Comparison of ENCODE assay signal across 12 cellular contexts in genomic region chr3:44986330-44986729, GRCh38. TPM values are rescaled to one million over a fixed set of nuclear protein-coding genes. Genes with fewer than 3 reads are reported as not detected.
DNase-seq lines count a peak whose midpoint lies in the region; ATAC-seq, FAIRE-seq and TF ChIP-seq lines count a peak whose summit lies in the region.
"Not testable (repeated sequence)": the region's sequence is repeated elsewhere in the genome, so short reads cannot be mapped to it uniquely, and the experiment has no call there.
"Had no signal": no experiment of that assay in that cellular context is flagged by ENCODE, and none has a peak within 500 bp of the region (broad histone marks: within the 10 kb centered on the region; RNA-seq: fewer than 3 reads in every experiment).

No MANE protein-coding gene starts in this region.

- H3K27me3 ChIP-seq in K562 (ENCODE audit: control insufficient read depth in 2 of 2, insufficient read depth in 2 of 2, low read length in 2 of 2); HepG2 (ENCODE audit: control insufficient read depth in 1 of 2, insufficient read depth in 2 of 2, low read length in 2 of 2): not testable (repeated sequence)

- in situ Hi-C loops in K562 (cut with MboI); HepG2 (cut with HindIII; ENCODE audit: extremely low pct_ligation_motif_present, low pct_unique_long_range_greater_than_20kb): not testable (repeated sequence)

- DNase-seq in RWPE1 (ENCODE audit: low spot score); WTC11 (ENCODE audit: low spot score); K562 (ENCODE audit: extremely low read depth in 1 of 4, low spot score in 3 of 4); HepG2 (ENCODE audit: low spot score): not testable (repeated sequence)
- peak; percentile 13 for DNase-seq in activated CD8-positive, alpha-beta memory T cell treated with anti-CD3 and anti-CD28 coated beads for 24 hours

- H3K4me3 Mint-ChIP-seq in WTC11 = not testable (repeated sequence)

- not testable (repeated sequence) for H3K27me3 Mint-ChIP-seq in WTC11 (ENCODE audit: low read depth)

- H3K9me3 Mint-ChIP-seq in WTC11 = peaks cover 18% of the 10 kb centered on the region

- POLR2A ChIA-PET in RWPE1 (lab: Yijun Ruan, JAX; ENCODE audit: low non-redundant PET); WTC11 (lab: Charles Lee): not testable (repeated sequence)
- POLR2A ChIA-PET in K562 (lab: Yijun Ruan, JAX) (interaction anchor here (1.1 to 3.0 kb wide), 4 partner anchors 9 to 17 kb away, joined by 4 to 15 read pairs (median 10); partner anchors contain the start of genes EXOSC7 and ZDHHC3), HepG2 (lab: Yijun Ruan, JAX) (interaction anchor here (1.9 kb wide), 1 partner anchor 10 kb away, joined by 5 read pairs; the partner anchor contains the start of genes EXOSC7 and ZDHHC3)

- H3K27ac Mint-ChIP-seq in WTC11 = not testable (repeated sequence)

- TF ChIP-seq CTCF in RWPE1 (conservative IDR thresholded peaks at IDR 0.05; ENCODE audit: low read depth); WTC11 (IDR thresholded peaks at IDR 0.05); K562 (IDR thresholded peaks at IDR 0.05 in 2 of 3, conservative IDR thresholded peaks at IDR 0.05 in 1 of 3; ENCODE audit: insufficient read depth in 2 of 3, low read depth in 1 of 3, low read length in 3 of 3); HepG2 (CRISPR knock-in tag; IDR thresholded peaks at IDR 0.05): not testable (repeated sequence)

- H3K9me3 ChIP-seq in K562 (replicated peaks; ENCODE audit: control insufficient read depth, insufficient read depth, low read depth, low read length); HepG2 (ENCODE audit: low read length): not testable (repeated sequence)

- TF ChIP-seq POLR2A in K562 (conservative IDR thresholded peaks at IDR 0.05); HepG2 (IDR thresholded peaks at IDR 0.05; ENCODE audit: insufficient read depth in 1 of 2, low read depth in 2 of 2, low read length in 2 of 2): not testable (repeated sequence)

- not testable (repeated sequence) for H3K4me3 ChIP-seq in K562; HepG2 (replicated peaks in 1 of 3; ENCODE audit: insufficient read depth in 1 of 3, low read depth in 2 of 3, low read length in 3 of 3)

- peaks cover 79% of the 10 kb centered on the region for H3K79me2 ChIP-seq in K562 (ENCODE audit: control insufficient read depth, insufficient read depth, low read length)
- H3K79me2 ChIP-seq in HepG2 (ENCODE audit: insufficient read depth, low read length) = peaks cover 61% of the 10 kb centered on the region

- peak overlapping the region; percentile 20; the same call in 1 of the 2 replicates for H3K27ac ChIP-seq in RWPE1
- not testable (repeated sequence) for H3K27ac ChIP-seq in K562 (ENCODE audit: extremely low read depth, low read depth, low read length); HepG2 (ENCODE audit: extremely low read length, insufficient read depth, low read length)

- not testable (repeated sequence) for H3K4me2 ChIP-seq in K562 (ENCODE audit: insufficient read depth, low read length); HepG2 (ENCODE audit: low read depth, low read length)

- H4K20me1 ChIP-seq in K562 (replicated peaks; ENCODE audit: control insufficient read depth, insufficient read depth, low read length) (peaks cover 27% of the 10 kb centered on the region), HepG2 (ENCODE audit: insufficient read depth, low read length) (peaks cover 20% of the 10 kb centered on the region)

- not testable (repeated sequence) for BruUV-seq in K562 (replicated peaks; lab: Mats Ljungman, UMichigan); HepG2 (replicated peaks; lab: Mats Ljungman, UMichigan)

- peaks cover 53% of the 10 kb centered on the region for H3K36me3 Mint-ChIP-seq in WTC11

- FAIRE-seq in K562 (lab: Jason Lieb, UNC); HepG2 (lab: Jason Lieb, UNC): not testable (repeated sequence)

- not testable (repeated sequence) for H3K9ac ChIP-seq in K562 (ENCODE audit: insufficient read depth in 1 of 2, low read depth in 2 of 2, low read length in 2 of 2); HepG2 (ENCODE audit: insufficient read depth, low read depth, low read length)

- peaks cover 19% of the 10 kb centered on the region for H3K4me1 Mint-ChIP-seq in WTC11

- not testable (repeated sequence) for TF ChIP-seq RAD21 in K562 (CRISPR knock-in tag; conservative IDR thresholded peaks at IDR 0.05 in 1 of 2, IDR thresholded peaks at IDR 0.05 in 1 of 2); HepG2 (CRISPR knock-in tag; IDR thresholded peaks at IDR 0.05)

- H3K36me3 ChIP-seq in K562 (ENCODE audit: control insufficient read depth, insufficient read depth, low read length) (peaks cover 75% of the 10 kb centered on the region), HepG2 (replicated peaks in 1 of 2; ENCODE audit: control insufficient read depth in 1 of 2, insufficient read depth in 2 of 2, low read length in 2 of 2) (peaks cover 15 to 30% of the 10 kb centered on the region in 2 experiments)

- H3K9me1 ChIP-seq in K562 (ENCODE audit: control insufficient read depth, insufficient read depth, low read length) = not testable (repeated sequence)

- not testable (repeated sequence) for H3K4me1 ChIP-seq in K562 (replicated peaks in 1 of 2; ENCODE audit: control insufficient read depth in 2 of 2, insufficient read depth in 2 of 2, low read length in 2 of 2)
- peaks cover 32% of the 10 kb centered on the region for H3K4me1 ChIP-seq in HepG2 (ENCODE audit: insufficient read depth, low read length)

- H2AFZ ChIP-seq in K562 (ENCODE audit: low read depth, low read length); HepG2 (ENCODE audit: low read length): not testable (repeated sequence)

- not testable (repeated sequence) for TF ChIP-seq EP300 in K562 (IDR thresholded peaks at IDR 0.05; ENCODE audit: low read length); HepG2 (IDR thresholded peaks at IDR 0.05; ENCODE audit: low read depth in 2 of 2, low read length in 2 of 2); HepG2 (CRISPR knock-in tag; IDR thresholded peaks at IDR 0.05; ENCODE audit: borderline replicate concordance)

- CTCF ChIA-PET in RWPE1 (lab: Yijun Ruan, JAX); K562 (lab: Yijun Ruan, JAX; ENCODE audit: low intra/inter-chr PET ratio); HepG2 (lab: Yijun Ruan, JAX; ENCODE audit: low intra/inter-chr PET ratio, low total read pairs): not testable (repeated sequence)
- CTCF ChIA-PET in WTC11 (lab: Charles Lee) = interaction anchor here (1.7 kb wide), 1 partner anchor 10 kb away, joined by 9 read pairs; the partner anchor contains the start of genes EXOSC7 and ZDHHC3

- 89% methylated on average over 9 of the region's 14 CpGs for WGBS in K562 (ENCODE audit: insufficient coverage, low coverage, missing lambda C conversion rate)
- WGBS in HepG2 (ENCODE audit: low lambda C conversion rate) = 99% methylated on average over 13 of the region's 14 CpGs

- intact Hi-C loops in K562 (cut with micrococcal nuclease); HepG2 (cut with micrococcal nuclease; ENCODE audit: unreplicated experiment): not testable (repeated sequence)

- not testable (repeated sequence) for ATAC-seq in WTC11, K562, HepG2

RNA-seq across cellular contexts. Expression of gene EXOSC7, which starts 10.3 kb away (rescaled TPM):
- total RNA-seq in WTC11 (2021) (85.7 to 96.4 TPM (median 93.0 TPM) in 3 replicates), K562 (2014; rRNA removed) (112 and 119 TPM in 2 replicates), K562 (2014; rRNA removed; fragmentation: Illumina TruSeq; extraction: Trizol) (119 TPM in 2 replicates), K562 (2015; rRNA removed; fragmentation: Illumina TruSeq; extraction: Trizol) (105 and 107 TPM in 2 replicates), K562 (2021) (87.4 and 98.3 TPM in 2 replicates), HepG2 (2016; rRNA removed; fragmentation: Illumina TruSeq; extraction: Trizol) (74.7 and 81.9 TPM in 2 replicates)
- 124 and 137 TPM in 2 replicates for total RNA-seq in K562 (2011; cell fraction: chromatin; rRNA removed; ENCODE audit: low replicate concordance)
- 87.0 and 90.4 TPM in 2 replicates for total RNA-seq in K562 (2011; cell fraction: nucleolus; rRNA removed)
- total RNA-seq in K562 (2011; cell fraction: nucleoplasm; rRNA removed) = 129 and 185 TPM in 2 replicates
- polyA plus RNA-seq in K562 (2011; rRNA removed) (132 and 154 TPM in 2 replicates), K562 (2014; fragmentation: Illumina TruSeq; extraction: Trizol) (88.5 and 99.2 TPM in 2 replicates), K562 (2014; fragmentation: Nextera tagmentation; extraction: Ambion mirVana) (100 to 1,000 TPM; 236 to 237 TPM), K562 (2014; rRNA removed) (110 and 134 TPM in 2 replicates), HepG2 (2011; rRNA removed) (56.8 and 68.3 TPM in 2 replicates)
- polyA plus RNA-seq in K562 (2011; cell fraction: cytosol; rRNA removed) = 67.9 and 117 TPM in 2 replicates
- polyA plus RNA-seq in K562 (2011; cell fraction: nucleus; rRNA removed) = 104 and 118 TPM in 2 replicates
- polyA plus RNA-seq in K562 (2012) = 61.4 and 143 TPM in 2 replicates
- 130 and 154 TPM in 2 replicates for polyA minus RNA-seq in K562 (2011; rRNA and poly(A)+ RNA removed)
- 25.9 and 38.0 TPM in 2 replicates for polyA minus RNA-seq in K562 (2011; cell fraction: cytosol; rRNA and poly(A)+ RNA removed)
- polyA minus RNA-seq in K562 (2011; cell fraction: nucleus; rRNA and poly(A)+ RNA removed) = 37.3 and 60.9 TPM in 2 replicates
- 14.7 and 18.3 TPM in 2 replicates for total RNA-seq in HepG2 (2016; cell fraction: cytosol; rRNA removed; fragmentation: Illumina TruSeq; extraction: Trizol; ENCODE audit: low read depth)
- total RNA-seq in HepG2 (2016; cell fraction: insoluble cytoplasmic fraction; rRNA removed; fragmentation: Illumina TruSeq; extraction: Trizol) = 74.4 and 92.0 TPM in 2 replicates
- 20.2 and 24.8 TPM in 2 replicates for total RNA-seq in HepG2 (2016; cell fraction: membrane; rRNA removed; fragmentation: Illumina TruSeq; extraction: Trizol)
- total RNA-seq in HepG2 (2016; cell fraction: nucleus; rRNA removed; fragmentation: Illumina TruSeq; extraction: Trizol) = 45.8 and 52.9 TPM in 2 replicates
- 69.7 and 74.0 TPM in 2 replicates for polyA plus RNA-seq in HepG2 (2011; cell fraction: cytosol; rRNA removed)
- 30.3 and 40.7 TPM in 2 replicates for polyA plus RNA-seq in HepG2 (2011; cell fraction: nucleus; rRNA removed)
- polyA plus RNA-seq in HepG2 (2012) = 56.8 and 61.8 TPM in 2 replicates
- 12.5 and 13.4 TPM in 2 replicates for polyA plus RNA-seq in HepG2 (2016; cell fraction: cytosol; fragmentation: Illumina TruSeq; extraction: Trizol; ENCODE audit: low read depth)
- 79.1 and 90.4 TPM in 2 replicates for polyA plus RNA-seq in HepG2 (2016; cell fraction: insoluble cytoplasmic fraction; fragmentation: Illumina TruSeq; extraction: Trizol; ENCODE audit: low read depth)
- 14.3 and 15.5 TPM in 2 replicates for polyA plus RNA-seq in HepG2 (2016; cell fraction: membrane; fragmentation: Illumina TruSeq; extraction: Trizol; ENCODE audit: low read depth)
- polyA plus RNA-seq in HepG2 (2016; cell fraction: nucleus; fragmentation: Illumina TruSeq; extraction: Trizol; ENCODE audit: insufficient read depth, low read depth) = 55.0 and 61.2 TPM in 2 replicates
- polyA minus RNA-seq in HepG2 (2011; rRNA and poly(A)+ RNA removed; ENCODE audit: low replicate concordance) = 54.6 and 79.4 TPM in 2 replicates
- polyA minus RNA-seq in HepG2 (2011; cell fraction: cytosol; rRNA and poly(A)+ RNA removed) = 14.5 and 18.1 TPM in 2 replicates
- polyA minus RNA-seq in HepG2 (2011; cell fraction: nucleus; rRNA and poly(A)+ RNA removed) = 56.4 and 58.9 TPM in 2 replicates

RNA-seq across cellular contexts. Expression of gene ZDHHC3, which starts 10.4 kb away (rescaled TPM):
- total RNA-seq in WTC11 (2021) (57.7 to 59.1 TPM (median 58.0 TPM) in 3 replicates), K562 (2014; rRNA removed) (77.1 and 78.6 TPM in 2 replicates), K562 (2014; rRNA removed; fragmentation: Illumina TruSeq; extraction: Trizol) (60.2 and 61.9 TPM in 2 replicates), K562 (2015; rRNA removed; fragmentation: Illumina TruSeq; extraction: Trizol) (62.0 and 67.2 TPM in 2 replicates), K562 (2021) (78.4 and 81.8 TPM in 2 replicates), HepG2 (2016; rRNA removed; fragmentation: Illumina TruSeq; extraction: Trizol) (40.8 and 44.1 TPM in 2 replicates)
- 109 and 142 TPM in 2 replicates for total RNA-seq in K562 (2011; cell fraction: chromatin; rRNA removed; ENCODE audit: low replicate concordance)
- 125 and 127 TPM in 2 replicates for total RNA-seq in K562 (2011; cell fraction: nucleolus; rRNA removed)
- 125 and 135 TPM in 2 replicates for total RNA-seq in K562 (2011; cell fraction: nucleoplasm; rRNA removed)
- polyA plus RNA-seq in K562 (2011; rRNA removed) (120 and 137 TPM in 2 replicates), K562 (2014; fragmentation: Illumina TruSeq; extraction: Trizol) (98.3 and 100 TPM in 2 replicates), K562 (2014; fragmentation: Nextera tagmentation; extraction: Ambion mirVana) (10 to 100 TPM; 10.3 to 11.5 TPM), K562 (2014; rRNA removed) (50.4 and 57.0 TPM in 2 replicates), HepG2 (2011; rRNA removed) (63.2 and 65.7 TPM in 2 replicates)
- polyA plus RNA-seq in K562 (2011; cell fraction: cytosol; rRNA removed) = 128 and 154 TPM in 2 replicates
- polyA plus RNA-seq in K562 (2011; cell fraction: nucleus; rRNA removed) = 109 and 127 TPM in 2 replicates
- 64.4 and 69.1 TPM in 2 replicates for polyA plus RNA-seq in K562 (2012)
- 182 and 274 TPM in 2 replicates for polyA minus RNA-seq in K562 (2011; rRNA and poly(A)+ RNA removed)
- polyA minus RNA-seq in K562 (2011; cell fraction: cytosol; rRNA and poly(A)+ RNA removed) = 53.8 and 89.1 TPM in 2 replicates
- 47.1 and 72.9 TPM in 2 replicates for polyA minus RNA-seq in K562 (2011; cell fraction: nucleus; rRNA and poly(A)+ RNA removed)
- total RNA-seq in HepG2 (2016; cell fraction: cytosol; rRNA removed; fragmentation: Illumina TruSeq; extraction: Trizol; ENCODE audit: low read depth) = 44.6 and 63.4 TPM in 2 replicates
- total RNA-seq in HepG2 (2016; cell fraction: insoluble cytoplasmic fraction; rRNA removed; fragmentation: Illumina TruSeq; extraction: Trizol) = 38.9 TPM in 2 replicates
- 88.8 and 95.5 TPM in 2 replicates for total RNA-seq in HepG2 (2016; cell fraction: membrane; rRNA removed; fragmentation: Illumina TruSeq; extraction: Trizol)
- 32.2 and 35.0 TPM in 2 replicates for total RNA-seq in HepG2 (2016; cell fraction: nucleus; rRNA removed; fragmentation: Illumina TruSeq; extraction: Trizol)
- polyA plus RNA-seq in HepG2 (2011; cell fraction: cytosol; rRNA removed) = 63.4 and 70.0 TPM in 2 replicates
- polyA plus RNA-seq in HepG2 (2011; cell fraction: nucleus; rRNA removed) = 49.3 and 50.0 TPM in 2 replicates
- 27.7 and 34.2 TPM in 2 replicates for polyA plus RNA-seq in HepG2 (2012)
- 66.7 and 83.5 TPM in 2 replicates for polyA plus RNA-seq in HepG2 (2016; cell fraction: cytosol; fragmentation: Illumina TruSeq; extraction: Trizol; ENCODE audit: low read depth)
- 39.8 and 49.2 TPM in 2 replicates for polyA plus RNA-seq in HepG2 (2016; cell fraction: insoluble cytoplasmic fraction; fragmentation: Illumina TruSeq; extraction: Trizol; ENCODE audit: low read depth)
- polyA plus RNA-seq in HepG2 (2016; cell fraction: membrane; fragmentation: Illumina TruSeq; extraction: Trizol; ENCODE audit: low read depth) = 86.9 and 101 TPM in 2 replicates
- 44.4 and 49.2 TPM in 2 replicates for polyA plus RNA-seq in HepG2 (2016; cell fraction: nucleus; fragmentation: Illumina TruSeq; extraction: Trizol; ENCODE audit: insufficient read depth, low read depth)
- polyA minus RNA-seq in HepG2 (2011; rRNA and poly(A)+ RNA removed; ENCODE audit: low replicate concordance) = 311 and 530 TPM in 2 replicates
- polyA minus RNA-seq in HepG2 (2011; cell fraction: cytosol; rRNA and poly(A)+ RNA removed) = 26.9 and 42.4 TPM in 2 replicates
- polyA minus RNA-seq in HepG2 (2011; cell fraction: nucleus; rRNA and poly(A)+ RNA removed) = 59.6 and 61.3 TPM in 2 replicates

RNA-seq across cellular contexts. Expression of gene CLEC3B, which starts 39.8 kb away (rescaled TPM):
- total RNA-seq in WTC11 (2021) (0.57 to 0.92 TPM (median 0.81 TPM) in 3 replicates), K562 (2014; rRNA removed) (0.33 TPM in 1 of 2 replicates, not detected in the other), K562 (2014; rRNA removed; fragmentation: Illumina TruSeq; extraction: Trizol) (not detected in 2 replicates), K562 (2015; rRNA removed; fragmentation: Illumina TruSeq; extraction: Trizol) (not detected in 2 replicates), K562 (2021) (not detected in 2 replicates), HepG2 (2016; rRNA removed; fragmentation: Illumina TruSeq; extraction: Trizol) (not detected in 2 replicates)
- not detected in 2 replicates for total RNA-seq in K562 (2011; cell fraction: chromatin; rRNA removed; ENCODE audit: low replicate concordance)
- 0.33 TPM in 1 of 2 replicates, not detected in the other for total RNA-seq in K562 (2011; cell fraction: nucleolus; rRNA removed)
- not detected in 2 replicates for total RNA-seq in K562 (2011; cell fraction: nucleoplasm; rRNA removed)
- polyA plus RNA-seq in K562 (2011; rRNA removed) (0.19 TPM in 1 of 2 replicates, not detected in the other), K562 (2014; fragmentation: Illumina TruSeq; extraction: Trizol) (not detected in 2 replicates), K562 (2014; fragmentation: Nextera tagmentation; extraction: Ambion mirVana) (not detected), K562 (2014; rRNA removed) (not detected in 2 replicates), HepG2 (2011; rRNA removed) (0.07 and 0.10 TPM in 2 replicates)
- polyA plus RNA-seq in K562 (2011; cell fraction: cytosol; rRNA removed) = 0.27 TPM in 1 of 2 replicates, not detected in the other
- 0.41 and 0.52 TPM in 2 replicates for polyA plus RNA-seq in K562 (2011; cell fraction: nucleus; rRNA removed)
- polyA plus RNA-seq in K562 (2012) = 0.19 TPM in 1 of 2 replicates, not detected in the other
- polyA minus RNA-seq in K562 (2011; rRNA and poly(A)+ RNA removed) = not detected in 2 replicates
- polyA minus RNA-seq in K562 (2011; cell fraction: cytosol; rRNA and poly(A)+ RNA removed) = not detected in 2 replicates
- polyA minus RNA-seq in K562 (2011; cell fraction: nucleus; rRNA and poly(A)+ RNA removed) = 0.54 TPM in 1 of 2 replicates, not detected in the other
- total RNA-seq in HepG2 (2016; cell fraction: cytosol; rRNA removed; fragmentation: Illumina TruSeq; extraction: Trizol; ENCODE audit: low read depth) = not detected in 2 replicates
- total RNA-seq in HepG2 (2016; cell fraction: insoluble cytoplasmic fraction; rRNA removed; fragmentation: Illumina TruSeq; extraction: Trizol) = not detected in 2 replicates
- not detected in 2 replicates for total RNA-seq in HepG2 (2016; cell fraction: membrane; rRNA removed; fragmentation: Illumina TruSeq; extraction: Trizol)
- not detected in 2 replicates for total RNA-seq in HepG2 (2016; cell fraction: nucleus; rRNA removed; fragmentation: Illumina TruSeq; extraction: Trizol)
- not detected in 2 replicates for polyA plus RNA-seq in HepG2 (2011; cell fraction: cytosol; rRNA removed)
- 0.39 and 0.47 TPM in 2 replicates for polyA plus RNA-seq in HepG2 (2011; cell fraction: nucleus; rRNA removed)
- polyA plus RNA-seq in HepG2 (2012) = 0.24 TPM in 1 of 2 replicates, not detected in the other
- not detected in 2 replicates for polyA plus RNA-seq in HepG2 (2016; cell fraction: cytosol; fragmentation: Illumina TruSeq; extraction: Trizol; ENCODE audit: low read depth)
- not detected in 2 replicates for polyA plus RNA-seq in HepG2 (2016; cell fraction: insoluble cytoplasmic fraction; fragmentation: Illumina TruSeq; extraction: Trizol; ENCODE audit: low read depth)
- not detected in 2 replicates for polyA plus RNA-seq in HepG2 (2016; cell fraction: membrane; fragmentation: Illumina TruSeq; extraction: Trizol; ENCODE audit: low read depth)
- 0.77 TPM in 1 of 2 replicates, not detected in the other for polyA plus RNA-seq in HepG2 (2016; cell fraction: nucleus; fragmentation: Illumina TruSeq; extraction: Trizol; ENCODE audit: insufficient read depth, low read depth)
- 0.37 TPM in 1 of 2 replicates, not detected in the other for polyA minus RNA-seq in HepG2 (2011; rRNA and poly(A)+ RNA removed; ENCODE audit: low replicate concordance)
- polyA minus RNA-seq in HepG2 (2011; cell fraction: cytosol; rRNA and poly(A)+ RNA removed) = not detected in 2 replicates
- 0.77 TPM in 1 of 2 replicates, not detected in the other for polyA minus RNA-seq in HepG2 (2011; cell fraction: nucleus; rRNA and poly(A)+ RNA removed)
- total RNA-seq: A172, B cell, Calu3, Daoy had no signal
- polyA plus RNA-seq: A549; CD4-positive, alpha-beta memory T cell; CD8-positive, alpha-beta memory T cell had no signal
